1 cellular context compared by ENCODE assay signal in the genomic region with DNA sequence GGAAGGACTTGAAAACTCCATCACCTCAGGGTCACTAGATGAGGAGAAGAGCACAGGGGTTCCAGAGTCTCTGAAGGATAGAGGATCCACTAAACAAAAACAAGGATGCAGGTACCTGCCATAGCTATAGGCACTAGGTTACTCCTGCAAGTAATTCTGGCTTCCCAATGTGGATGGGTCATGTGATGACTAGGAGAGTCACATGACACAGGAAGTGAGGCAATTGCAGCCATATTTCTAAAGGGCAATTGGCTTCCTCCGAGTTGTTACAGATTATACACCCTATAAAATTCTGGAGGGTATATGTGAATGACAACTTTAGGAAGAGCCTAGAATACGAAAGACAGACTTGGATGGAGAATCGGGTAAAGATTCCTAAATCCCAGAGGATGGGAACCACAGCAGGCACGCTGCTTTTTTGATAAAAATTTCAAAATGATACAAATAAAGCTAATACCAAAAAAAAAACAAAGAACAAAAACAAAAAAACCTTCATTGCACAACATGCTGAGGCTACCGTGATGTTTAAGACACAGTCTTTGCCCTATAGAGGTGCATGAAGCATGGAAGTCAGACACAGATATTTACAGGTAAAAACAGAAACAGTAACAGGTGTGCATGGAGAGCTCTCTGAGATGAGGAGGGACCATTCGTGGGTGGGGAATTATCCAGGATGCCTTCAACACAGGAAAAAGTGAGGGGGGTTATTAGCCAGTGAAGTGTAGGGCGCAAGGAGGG.
TF ChIP-seq lines count a peak whose summit lies in the region.

No MANE protein-coding gene starts in this region.

TF ChIP-seq in K562, 482 proteins besides CTCF, POLR2A, EP300 and RAD21 (continued from another document and continues in another):
- no peak for TF ChIP-seq ZNF609 (CRISPR knock-in tag; IDR thresholded peaks at IDR 0.05; ENCODE audit: borderline replicate concordance)
- no peak for TF ChIP-seq ZNF830 (CRISPR knock-in tag; IDR thresholded peaks at IDR 0.05)
- no peak for TF ChIP-seq POLR2H (tag; IDR thresholded peaks at IDR 0.05; ENCODE audit: low read depth)
- no peak for TF ChIP-seq XRCC5 (IDR thresholded peaks at IDR 0.05; ENCODE audit: low read depth, low read length)
- no peak for TF ChIP-seq ZNF165 (CRISPR knock-in tag; IDR thresholded peaks at IDR 0.05; ENCODE audit: borderline replicate concordance)
- peak; percentile 72 to 85; a peak in 3 of 4 replicates for TF ChIP-seq SIX5 (IDR thresholded peaks at IDR 0.05; ENCODE audit: borderline replicate concordance in 1 of 2, insufficient read depth in 1 of 2, low read depth in 1 of 2, low read length in 2 of 2)
- TF ChIP-seq ZBTB9 (CRISPR knock-in tag; IDR thresholded peaks at IDR 0.05), result no peak
- TF ChIP-seq ZNF316 (IDR thresholded peaks at IDR 0.05), result no peak
- TF ChIP-seq, protein P1, sequence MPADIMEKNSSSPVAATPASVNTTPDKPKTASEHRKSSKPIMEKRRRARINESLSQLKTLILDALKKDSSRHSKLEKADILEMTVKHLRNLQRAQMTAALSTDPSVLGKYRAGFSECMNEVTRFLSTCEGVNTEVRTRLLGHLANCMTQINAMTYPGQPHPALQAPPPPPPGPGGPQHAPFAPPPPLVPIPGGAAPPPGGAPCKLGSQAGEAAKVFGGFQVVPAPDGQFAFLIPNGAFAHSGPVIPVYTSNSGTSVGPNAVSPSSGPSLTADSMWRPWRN (IDR thresholded peaks at IDR 0.05; ENCODE audit: low read depth), result no peak
- no peak for TF ChIP-seq ZNF76 (CRISPR knock-in tag; IDR thresholded peaks at IDR 0.05; ENCODE audit: borderline replicate concordance)
- TF ChIP-seq BDP1 (IDR thresholded peaks at IDR 0.05; ENCODE audit: insufficient read depth, insufficient read length), result no peak
- TF ChIP-seq ZBTB12 (CRISPR knock-in tag; IDR thresholded peaks at IDR 0.05), result no peak
- TF ChIP-seq, protein P2, sequence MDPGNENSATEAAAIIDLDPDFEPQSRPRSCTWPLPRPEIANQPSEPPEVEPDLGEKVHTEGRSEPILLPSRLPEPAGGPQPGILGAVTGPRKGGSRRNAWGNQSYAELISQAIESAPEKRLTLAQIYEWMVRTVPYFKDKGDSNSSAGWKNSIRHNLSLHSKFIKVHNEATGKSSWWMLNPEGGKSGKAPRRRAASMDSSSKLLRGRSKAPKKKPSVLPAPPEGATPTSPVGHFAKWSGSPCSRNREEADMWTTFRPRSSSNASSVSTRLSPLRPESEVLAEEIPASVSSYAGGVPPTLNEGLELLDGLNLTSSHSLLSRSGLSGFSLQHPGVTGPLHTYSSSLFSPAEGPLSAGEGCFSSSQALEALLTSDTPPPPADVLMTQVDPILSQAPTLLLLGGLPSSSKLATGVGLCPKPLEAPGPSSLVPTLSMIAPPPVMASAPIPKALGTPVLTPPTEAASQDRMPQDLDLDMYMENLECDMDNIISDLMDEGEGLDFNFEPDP (CRISPR knock-in tag; IDR thresholded peaks at IDR 0.05), result no peak
- TF ChIP-seq, protein P3, sequence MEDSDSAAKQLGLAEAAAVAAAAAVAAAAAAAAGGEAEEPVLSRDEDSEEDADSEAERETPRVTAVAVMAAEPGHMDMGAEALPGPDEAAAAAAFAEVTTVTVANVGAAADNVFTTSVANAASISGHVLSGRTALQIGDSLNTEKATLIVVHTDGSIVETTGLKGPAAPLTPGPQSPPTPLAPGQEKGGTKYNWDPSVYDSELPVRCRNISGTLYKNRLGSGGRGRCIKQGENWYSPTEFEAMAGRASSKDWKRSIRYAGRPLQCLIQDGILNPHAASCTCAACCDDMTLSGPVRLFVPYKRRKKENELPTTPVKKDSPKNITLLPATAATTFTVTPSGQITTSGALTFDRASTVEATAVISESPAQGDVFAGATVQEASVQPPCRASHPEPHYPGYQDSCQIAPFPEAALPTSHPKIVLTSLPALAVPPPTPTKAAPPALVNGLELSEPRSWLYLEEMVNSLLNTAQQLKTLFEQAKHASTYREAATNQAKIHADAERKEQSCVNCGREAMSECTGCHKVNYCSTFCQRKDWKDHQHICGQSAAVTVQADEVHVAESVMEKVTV (CRISPR knock-in tag; IDR thresholded peaks at IDR 0.05), result no peak
- TF ChIP-seq ZNF12 (CRISPR knock-in tag; IDR thresholded peaks at IDR 0.05), result no peak
- TF ChIP-seq NUFIP1 (IDR thresholded peaks at IDR 0.05; ENCODE audit: partially characterized antibody), result no peak
- TF ChIP-seq BHLHE40 (IDR thresholded peaks at IDR 0.05; ENCODE audit: low read length), result no peak
- TF ChIP-seq, protein P4, sequence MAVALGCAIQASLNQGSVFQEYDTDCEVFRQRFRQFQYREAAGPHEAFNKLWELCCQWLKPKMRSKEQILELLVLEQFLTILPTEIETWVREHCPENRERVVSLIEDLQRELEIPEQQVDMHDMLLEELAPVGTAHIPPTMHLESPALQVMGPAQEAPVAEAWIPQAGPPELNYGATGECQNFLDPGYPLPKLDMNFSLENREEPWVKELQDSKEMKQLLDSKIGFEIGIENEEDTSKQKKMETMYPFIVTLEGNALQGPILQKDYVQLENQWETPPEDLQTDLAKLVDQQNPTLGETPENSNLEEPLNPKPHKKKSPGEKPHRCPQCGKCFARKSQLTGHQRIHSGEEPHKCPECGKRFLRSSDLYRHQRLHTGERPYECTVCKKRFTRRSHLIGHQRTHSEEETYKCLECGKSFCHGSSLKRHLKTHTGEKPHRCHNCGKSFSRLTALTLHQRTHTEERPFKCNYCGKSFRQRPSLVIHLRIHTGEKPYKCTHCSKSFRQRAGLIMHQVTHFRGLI (CRISPR knock-in tag; IDR thresholded peaks at IDR 0.05), result no peak
- no peak for TF ChIP-seq RFX1 (IDR thresholded peaks at IDR 0.05)
- TF ChIP-seq POLR2B (IDR thresholded peaks at IDR 0.05; ENCODE audit: low read depth, partially characterized antibody), result no peak
- TF ChIP-seq SPI1 (IDR thresholded peaks at IDR 0.05; ENCODE audit: borderline replicate concordance, low read depth, low read length), result 0 out of 2 replicates have a peak, but pooled peaks have one; percentile 11
- TF ChIP-seq TFAM (CRISPR knock-in tag; conservative IDR thresholded peaks at IDR 0.05), result no peak
- TF ChIP-seq ZNF239 (CRISPR knock-in tag; IDR thresholded peaks at IDR 0.05), result no peak
- no peak for TF ChIP-seq ATF4 (CRISPR knock-in tag; IDR thresholded peaks at IDR 0.05)
- no peak for TF ChIP-seq ZNF263 (CRISPR knock-in tag; IDR thresholded peaks at IDR 0.05; ENCODE audit: borderline replicate concordance)
- no peak for TF ChIP-seq EWSR1 (IDR thresholded peaks at IDR 0.05; ENCODE audit: borderline replicate concordance, low read depth, partially characterized antibody)
- no peak for TF ChIP-seq ZNF184 (CRISPR knock-in tag; IDR thresholded peaks at IDR 0.05)
- TF ChIP-seq, protein P5, sequence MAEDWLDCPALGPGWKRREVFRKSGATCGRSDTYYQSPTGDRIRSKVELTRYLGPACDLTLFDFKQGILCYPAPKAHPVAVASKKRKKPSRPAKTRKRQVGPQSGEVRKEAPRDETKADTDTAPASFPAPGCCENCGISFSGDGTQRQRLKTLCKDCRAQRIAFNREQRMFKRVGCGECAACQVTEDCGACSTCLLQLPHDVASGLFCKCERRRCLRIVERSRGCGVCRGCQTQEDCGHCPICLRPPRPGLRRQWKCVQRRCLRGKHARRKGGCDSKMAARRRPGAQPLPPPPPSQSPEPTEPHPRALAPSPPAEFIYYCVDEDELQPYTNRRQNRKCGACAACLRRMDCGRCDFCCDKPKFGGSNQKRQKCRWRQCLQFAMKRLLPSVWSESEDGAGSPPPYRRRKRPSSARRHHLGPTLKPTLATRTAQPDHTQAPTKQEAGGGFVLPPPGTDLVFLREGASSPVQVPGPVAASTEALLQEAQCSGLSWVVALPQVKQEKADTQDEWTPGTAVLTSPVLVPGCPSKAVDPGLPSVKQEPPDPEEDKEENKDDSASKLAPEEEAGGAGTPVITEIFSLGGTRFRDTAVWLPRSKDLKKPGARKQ (CRISPR knock-in tag; IDR thresholded peaks at IDR 0.05), result no peak
- no peak for TF ChIP-seq KAT8 (IDR thresholded peaks at IDR 0.05; ENCODE audit: low read depth)
- TF ChIP-seq KLF16 (IDR thresholded peaks at IDR 0.05), result no peak
- TF ChIP-seq MITF (IDR thresholded peaks at IDR 0.05), result peak; percentile 72
- TF ChIP-seq NCOA4 (IDR thresholded peaks at IDR 0.05; ENCODE audit: partially characterized antibody), result no peak
- TF ChIP-seq POLR2G (IDR thresholded peaks at IDR 0.05; ENCODE audit: low read depth, low read length), result no peak
- no peak for TF ChIP-seq CTBP1 (IDR thresholded peaks at IDR 0.05; ENCODE audit: borderline replicate concordance)
- no peak for TF ChIP-seq ZNF583 (CRISPR knock-in tag; IDR thresholded peaks at IDR 0.05)
- no peak for TF ChIP-seq POLR2AphosphoS2 (IDR thresholded peaks at IDR 0.05; ENCODE audit: low read length)
